15 cellular contexts compared by ENCODE assay signal in genomic region chr16:29951966-29952365, GRCh38. TPM values are rescaled to one million over a fixed set of nuclear protein-coding genes. Genes with fewer than 3 reads are reported as not detected.
DNase-seq lines count a peak whose midpoint lies in the region; ATAC-seq, FAIRE-seq and TF ChIP-seq lines count a peak whose summit lies in the region.
"Had no signal": no experiment of that assay in that cellular context is flagged by ENCODE, and none has a peak within 500 bp of the region (broad histone marks: within the 10 kb centered on the region; RNA-seq: fewer than 3 reads in every experiment).

No MANE protein-coding gene starts in this region.

- no peaks in the 10 kb centered on the region for H3K9me3 ChIP-seq in T-helper 17 cell (ENCODE audit: control insufficient read depth, low read length, poor library complexity, severe bottlenecking)

- intact Hi-C loops in activated CD4-positive, alpha-beta T cell treated with anti-CD3 and anti-CD28 coated beads, Interleukin-2, amount 10 ng/mL, durations not matched to agents 24 days and 14 days (cut with micrococcal nuclease) = no loop called here

- no peak for TF ChIP-seq CTCF in bronchial epithelial cell (IDR thresholded peaks at IDR 0.05; ENCODE audit: insufficient read depth, low read length, severe bottlenecking)

- DNase-seq in activated naive CD8-positive, alpha-beta T cell treated with anti-CD3 and anti-CD28 coated beads, Interleukin-2, amount 50 U/mL, for 24 hours = no peak
- DNase-seq in activated naive CD8-positive, alpha-beta T cell treated with anti-CD3 and anti-CD28 coated beads for 36 hours = no peak
- DNase-seq in bronchial epithelial cell (ENCODE audit: low read depth) = no peak
- DNase-seq in mesendoderm = peak; percentile 18
- DNase-seq in NK-92 (lab: John Stamatoyannopoulos, UW; ENCODE audit: unreplicated experiment) = no peak
- no peak for DNase-seq in T-helper 17 cell
- no peak for DNase-seq in activated CD4-positive, alpha-beta T cell treated with anti-CD3 and anti-CD28 coated beads, Interleukin-2, amount 10 ng/mL, durations not matched to agents 24 days and 14 days
- DNase-seq in stimulated activated CD4-positive, alpha-beta T cell treated with anti-CD3 and anti-CD28 coated beads, Interleukin-15, amount 100 ng/mL, for 24 hours = no peak
- DNase-seq: 8988T, C1 segment of cervical spinal cord, KBM-7, NCI-H146, NCI-H345, NCI-H526 treated with DMSO at 0.1 percent for 48 hours had no signal

- no peak overlapping the region for H2BK15ac ChIP-seq in mesendoderm (replicated peaks; ENCODE audit: low read depth)

- no peak overlapping the region for H3K56ac ChIP-seq in mesendoderm (ENCODE audit: low read length)

- peak; percentile 15 for ATAC-seq in activated naive CD8-positive, alpha-beta T cell treated with anti-CD3 and anti-CD28 coated beads, Interleukin-2, amount 50 U/mL, for 24 hours
- ATAC-seq in T-helper 17 cell = no peak

- no peak overlapping the region for H3K23ac ChIP-seq in mesendoderm (ENCODE audit: low read length)

- H3K4me1 ChIP-seq in mesendoderm (ENCODE audit: control insufficient read depth, low read depth, low read length) = no peaks in the 10 kb centered on the region

- H3K27ac Mint-ChIP-seq in activated naive CD8-positive, alpha-beta T cell treated with anti-CD3 and anti-CD28 coated beads, Interleukin-2, amount 50 U/mL, for 24 hours = no peak overlapping the region
- H3K27ac Mint-ChIP-seq in activated naive CD8-positive, alpha-beta T cell treated with anti-CD3 and anti-CD28 coated beads for 36 hours = no peak overlapping the region
- H3K27ac Mint-ChIP-seq in T-helper 17 cell = no peak overlapping the region
- no peak overlapping the region for H3K27ac Mint-ChIP-seq in activated CD4-positive, alpha-beta T cell treated with anti-CD3 and anti-CD28 coated beads, Interleukin-2, amount 10 ng/mL, durations not matched to agents 24 days and 14 days

- H3K9me3 Mint-ChIP-seq in activated naive CD8-positive, alpha-beta T cell treated with anti-CD3 and anti-CD28 coated beads, Interleukin-2, amount 50 U/mL, for 24 hours = peaks cover 7% of the 10 kb centered on the region
- peaks cover 3% of the 10 kb centered on the region for H3K9me3 Mint-ChIP-seq in activated naive CD8-positive, alpha-beta T cell treated with anti-CD3 and anti-CD28 coated beads for 36 hours
- H3K9me3 Mint-ChIP-seq in activated CD4-positive, alpha-beta T cell treated with anti-CD3 and anti-CD28 coated beads, Interleukin-2, amount 10 ng/mL, durations not matched to agents 24 days and 14 days = peaks cover 3% of the 10 kb centered on the region

- H3K36me3 ChIP-seq in bronchial epithelial cell (ENCODE audit: control insufficient read depth, insufficient read depth, low read length) = no peaks in the 10 kb centered on the region
- no peaks in the 10 kb centered on the region for H3K36me3 ChIP-seq in mesendoderm (ENCODE audit: control insufficient read depth, insufficient read depth, low read length)

- H3K36me3 Mint-ChIP-seq in activated naive CD8-positive, alpha-beta T cell treated with anti-CD3 and anti-CD28 coated beads, Interleukin-2, amount 50 U/mL, for 24 hours (ENCODE audit: low read depth) = no peaks in the 10 kb centered on the region
- H3K36me3 Mint-ChIP-seq in activated naive CD8-positive, alpha-beta T cell treated with anti-CD3 and anti-CD28 coated beads for 36 hours = no peaks in the 10 kb centered on the region
- H3K36me3 Mint-ChIP-seq in T-helper 17 cell (ENCODE audit: low read depth) = peaks cover 4% of the 10 kb centered on the region
- no peaks in the 10 kb centered on the region for H3K36me3 Mint-ChIP-seq in activated CD4-positive, alpha-beta T cell treated with anti-CD3 and anti-CD28 coated beads, Interleukin-2, amount 10 ng/mL, durations not matched to agents 24 days and 14 days (ENCODE audit: low read depth)

- H3K79me2 ChIP-seq in mesendoderm (ENCODE audit: control insufficient read depth, insufficient read depth, low read length) = no peaks in the 10 kb centered on the region

- H3K18ac ChIP-seq in mesendoderm (ENCODE audit: low read length) = no peak overlapping the region

- no peak overlapping the region for H2BK5ac ChIP-seq in mesendoderm (ENCODE audit: low read length)

- no peak overlapping the region for H3K4me2 ChIP-seq in mesendoderm (ENCODE audit: low read length)

- no peak overlapping the region for H3K4ac ChIP-seq in mesendoderm (ENCODE audit: low read depth, low read length)

- no peak overlapping the region for H3K4me3 Mint-ChIP-seq in activated naive CD8-positive, alpha-beta T cell treated with anti-CD3 and anti-CD28 coated beads, Interleukin-2, amount 50 U/mL, for 24 hours
- no peak overlapping the region for H3K4me3 Mint-ChIP-seq in activated naive CD8-positive, alpha-beta T cell treated with anti-CD3 and anti-CD28 coated beads for 36 hours
- no peak overlapping the region for H3K4me3 Mint-ChIP-seq in T-helper 17 cell
- H3K4me3 Mint-ChIP-seq in activated CD4-positive, alpha-beta T cell treated with anti-CD3 and anti-CD28 coated beads, Interleukin-2, amount 10 ng/mL, durations not matched to agents 24 days and 14 days = no peak overlapping the region

- H3K27ac ChIP-seq in mesendoderm (ENCODE audit: low read depth, low read length) = no peak overlapping the region

- FAIRE-seq in bronchial epithelial cell (lab: Jason Lieb, UNC) = peak; percentile 13
- FAIRE-seq: HTR-8/SVneo had no signal

- peaks cover 5% of the 10 kb centered on the region for H3K27me3 Mint-ChIP-seq in activated naive CD8-positive, alpha-beta T cell treated with anti-CD3 and anti-CD28 coated beads, Interleukin-2, amount 50 U/mL, for 24 hours
- no peaks in the 10 kb centered on the region for H3K27me3 Mint-ChIP-seq in activated naive CD8-positive, alpha-beta T cell treated with anti-CD3 and anti-CD28 coated beads for 36 hours
- peaks cover 18% of the 10 kb centered on the region for H3K27me3 Mint-ChIP-seq in T-helper 17 cell
- peaks cover 5% of the 10 kb centered on the region for H3K27me3 Mint-ChIP-seq in activated CD4-positive, alpha-beta T cell treated with anti-CD3 and anti-CD28 coated beads, Interleukin-2, amount 10 ng/mL, durations not matched to agents 24 days and 14 days

- whole genome bisulfite sequencing in mesendoderm (ENCODE audit: extremely low coverage, insufficient coverage, low lambda C conversion rate) = no CpG with 5 or more reads among the region's 2 CpGs

- no peaks in the 10 kb centered on the region for H3K4me1 Mint-ChIP-seq in activated naive CD8-positive, alpha-beta T cell treated with anti-CD3 and anti-CD28 coated beads, Interleukin-2, amount 50 U/mL, for 24 hours
- H3K4me1 Mint-ChIP-seq in activated naive CD8-positive, alpha-beta T cell treated with anti-CD3 and anti-CD28 coated beads for 36 hours = no peaks in the 10 kb centered on the region
- H3K4me1 Mint-ChIP-seq in T-helper 17 cell = no peaks in the 10 kb centered on the region
- no peaks in the 10 kb centered on the region for H3K4me1 Mint-ChIP-seq in activated CD4-positive, alpha-beta T cell treated with anti-CD3 and anti-CD28 coated beads, Interleukin-2, amount 10 ng/mL, durations not matched to agents 24 days and 14 days

- no peaks in the 10 kb centered on the region for H3K79me1 ChIP-seq in mesendoderm (ENCODE audit: low read length)

- no peak overlapping the region for H3K9ac ChIP-seq in mesendoderm (ENCODE audit: low read length)

- H2AK5ac ChIP-seq in mesendoderm (ENCODE audit: low read length) = no peak overlapping the region

- no peak overlapping the region for H4K5ac ChIP-seq in mesendoderm (ENCODE audit: low read length)

- H2BK120ac ChIP-seq in mesendoderm (ENCODE audit: low read depth, low read length) = no peak overlapping the region

- no peak overlapping the region for H4K8ac ChIP-seq in mesendoderm (ENCODE audit: low read depth, low read length)

- no peak overlapping the region for H3K4me3 ChIP-seq in bronchial epithelial cell (ENCODE audit: low read depth, low read length)
- H3K4me3 ChIP-seq in mesendoderm (ENCODE audit: low read length) = no peak overlapping the region

- H3K27me3 ChIP-seq in bronchial epithelial cell (ENCODE audit: control insufficient read depth, insufficient read depth, low read length) = no peaks in the 10 kb centered on the region
- H3K27me3 ChIP-seq in mesendoderm (ENCODE audit: insufficient read depth, low read length, poor library complexity) = no peaks in the 10 kb centered on the region

RNA-seq across cellular contexts. Expression of gene TMEM219, which starts 9.9 kb away (rescaled TPM):
- total RNA-seq in activated naive CD8-positive, alpha-beta T cell treated with anti-CD3 and anti-CD28 coated beads for 36 hours = 10 to 100 TPM; 29.3 TPM
- total RNA-seq in bronchial epithelial cell = 49.8 and 66.1 TPM in 2 replicates
- polyA plus RNA-seq in mesendoderm (2013, experiment 1 of 2) = 43.5 TPM
- polyA plus RNA-seq in mesendoderm (2013, experiment 2 of 2) = 43.6 TPM
- 10 to 100 TPM; 68.8 to 80.3 TPM for total RNA-seq in T-helper 17 cell
- 41.7 and 43.8 TPM in 2 replicates for total RNA-seq in activated CD4-positive, alpha-beta T cell treated with anti-CD3 and anti-CD28 coated beads, Interleukin-2, amount 10 ng/mL, durations not matched to agents 24 days and 14 days

RNA-seq across cellular contexts. Expression of gene TAOK2, which starts 21.7 kb away (rescaled TPM):
- total RNA-seq in activated naive CD8-positive, alpha-beta T cell treated with anti-CD3 and anti-CD28 coated beads for 36 hours = 10 to 100 TPM; 24.9 to 26.4 TPM
- total RNA-seq in bronchial epithelial cell = 24.7 and 28.7 TPM in 2 replicates
- polyA plus RNA-seq in mesendoderm (2013, experiment 1 of 2) = 10.0 TPM
- 10.1 TPM for polyA plus RNA-seq in mesendoderm (2013, experiment 2 of 2)
- 10 to 100 TPM; 21.0 to 22.9 TPM for total RNA-seq in T-helper 17 cell
- 35.8 and 38.7 TPM in 2 replicates for total RNA-seq in activated CD4-positive, alpha-beta T cell treated with anti-CD3 and anti-CD28 coated beads, Interleukin-2, amount 10 ng/mL, durations not matched to agents 24 days and 14 days

RNA-seq across cellular contexts. Expression of gene KCTD13, which starts 25.9 kb away (rescaled TPM):
- total RNA-seq in activated naive CD8-positive, alpha-beta T cell treated with anti-CD3 and anti-CD28 coated beads for 36 hours = 10 to 100 TPM; 27.2 to 30.3 TPM
- 8.2 and 12.2 TPM in 2 replicates for total RNA-seq in bronchial epithelial cell
- 6.0 TPM for polyA plus RNA-seq in mesendoderm (2013, experiment 1 of 2)
- polyA plus RNA-seq in mesendoderm (2013, experiment 2 of 2) = 5.8 TPM
- total RNA-seq in T-helper 17 cell = 10 to 100 TPM; 44.1 to 48.4 TPM
- 51.4 and 58.8 TPM in 2 replicates for total RNA-seq in activated CD4-positive, alpha-beta T cell treated with anti-CD3 and anti-CD28 coated beads, Interleukin-2, amount 10 ng/mL, durations not matched to agents 24 days and 14 days

RNA-seq across cellular contexts. Expression of gene HIRIP3, which starts 43.5 kb away (rescaled TPM):
- total RNA-seq in activated naive CD8-positive, alpha-beta T cell treated with anti-CD3 and anti-CD28 coated beads for 36 hours = 10 to 100 TPM; 39.5 to 41.4 TPM
- total RNA-seq in bronchial epithelial cell (6.0 and 6.8 TPM in 2 replicates), T-helper 17 cell (10 to 100 TPM; 11.3 to 11.5 TPM)
- 13.5 TPM for polyA plus RNA-seq in mesendoderm (2013, experiment 1 of 2)
- polyA plus RNA-seq in mesendoderm (2013, experiment 2 of 2) = 14.8 TPM
- total RNA-seq in activated CD4-positive, alpha-beta T cell treated with anti-CD3 and anti-CD28 coated beads, Interleukin-2, amount 10 ng/mL, durations not matched to agents 24 days and 14 days = 45.9 and 47.7 TPM in 2 replicates

RNA-seq across cellular contexts. Expression of gene INO80E, which starts 44.1 kb away (rescaled TPM):
- total RNA-seq in activated naive CD8-positive, alpha-beta T cell treated with anti-CD3 and anti-CD28 coated beads for 36 hours = 10 to 100 TPM; 83.8 to 91.1 TPM
- 15.1 and 22.6 TPM in 2 replicates for total RNA-seq in bronchial epithelial cell
- 73.7 TPM for polyA plus RNA-seq in mesendoderm (2013, experiment 1 of 2)
- 74.0 TPM for polyA plus RNA-seq in mesendoderm (2013, experiment 2 of 2)
- 10 to 100 TPM; 72.4 to 76.7 TPM for total RNA-seq in T-helper 17 cell
- 129 and 133 TPM in 2 replicates for total RNA-seq in activated CD4-positive, alpha-beta T cell treated with anti-CD3 and anti-CD28 coated beads, Interleukin-2, amount 10 ng/mL, durations not matched to agents 24 days and 14 days
